In the genomic region with DNA sequence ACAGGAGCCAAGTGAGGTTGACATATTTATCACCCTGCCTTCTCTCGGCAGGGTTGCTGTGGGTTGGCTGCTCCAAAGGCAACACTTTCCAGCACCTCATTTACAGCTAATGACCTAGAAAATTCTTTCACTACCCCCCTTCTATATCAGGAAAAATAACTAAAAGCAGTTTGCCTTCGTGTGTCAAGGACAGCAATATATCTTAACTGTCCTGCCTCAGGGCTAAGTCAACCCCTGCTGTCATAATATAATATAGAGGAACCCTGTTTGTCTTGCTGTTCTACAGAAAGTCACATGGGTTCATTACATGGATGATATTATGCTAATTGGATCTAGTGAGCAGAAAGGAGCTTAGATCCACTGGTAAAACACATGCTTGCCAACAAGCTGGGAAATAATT, we compare ENCODE assay signal across 33 cellular contexts.
"Had no signal": no experiment of that assay in that cellular context is flagged by ENCODE, and none has a peak within 500 bp of the region (broad histone marks: within the 10 kb centered on the region; RNA-seq: fewer than 3 reads in every experiment).

No MANE protein-coding gene starts in this region.

- H3K9me3 ChIP-seq: SJCRH30 had no signal

- H3K27ac ChIP-seq: RWPE1, SJCRH30, VCaP had no signal

- DNase-seq: activated B cell treated with CpG ODN at 0.5 μM for 24 hours; activated CD4-positive, alpha-beta T cell treated with anti-CD3 and anti-CD28 coated beads for 4 hours; activated CD4-positive, alpha-beta T cell treated with anti-CD3 and anti-CD28 coated beads, Interleukin-2, amount 50 U/mL, for 1 hour; activated CD4-positive, CD25-positive, alpha-beta regulatory T cell treated with anti-CD3 and anti-CD28 coated beads, Interleukin-2, amount 50 U/mL, for 72 hours; activated CD8-positive, alpha-beta memory T cell treated with anti-CD3 and anti-CD28 coated beads, Interleukin-2, amount 50 U/mL, for 4 hours; activated effector memory CD4-positive, alpha-beta T cell treated with Interleukin-2 at 50 U/mL for 16 hours; activated naive CD4-positive, alpha-beta T cell treated with anti-CD3 and anti-CD28 coated beads, Interleukin-2, amount 10 ng/mL, durations not matched to agents 7 days and 5 days; activated naive CD8-positive, alpha-beta T cell treated with anti-CD3 and anti-CD28 coated beads, Interleukin-2, amount 50 U/mL, for 24 hours; activated T-cell treated with anti-CD3 and anti-CD28 coated beads for 4 hours; activated T-cell treated with anti-CD3 and anti-CD28 coated beads, Interleukin-2, amount 50 U/mL, for 4 hours; anterior cingulate cortex; cerebellar nuclear complex; cortex of kidney; Karpas-422; KBM-7; NCI-H1048; NCI-H1105 treated with DMSO at 0.1 percent for 48 hours; NCI-H1694; NCI-H1930; NCI-H2081 treated with DMSO at 0.1 percent for 48 hours; NCI-H345; NCI-H524 treated with DMSO at 0.1 percent for 48 hours; NCI-H748 treated with DMSO at 0.1 percent for 48 hours; SJCRH30; T-cell; T-helper 17 cell; T-helper 9 cell had no signal

- H3K4me3 ChIP-seq: SJCRH30 had no signal

- H3K27me3 ChIP-seq: SJCRH30 had no signal

- H3K36me3 ChIP-seq: SJCRH30 had no signal

- ATAC-seq: Right ventricle myocardium inferior, SK-N-SH treated with all-trans-retinoic acid at 6 μM for 48 hours, T-cell, T-helper 17 cell had no signal

- FAIRE-seq: bronchial epithelial cell, RCC 7860 had no signal
